Comparison of ENCODE assay signal across 8 cellular contexts in the genomic region with DNA sequence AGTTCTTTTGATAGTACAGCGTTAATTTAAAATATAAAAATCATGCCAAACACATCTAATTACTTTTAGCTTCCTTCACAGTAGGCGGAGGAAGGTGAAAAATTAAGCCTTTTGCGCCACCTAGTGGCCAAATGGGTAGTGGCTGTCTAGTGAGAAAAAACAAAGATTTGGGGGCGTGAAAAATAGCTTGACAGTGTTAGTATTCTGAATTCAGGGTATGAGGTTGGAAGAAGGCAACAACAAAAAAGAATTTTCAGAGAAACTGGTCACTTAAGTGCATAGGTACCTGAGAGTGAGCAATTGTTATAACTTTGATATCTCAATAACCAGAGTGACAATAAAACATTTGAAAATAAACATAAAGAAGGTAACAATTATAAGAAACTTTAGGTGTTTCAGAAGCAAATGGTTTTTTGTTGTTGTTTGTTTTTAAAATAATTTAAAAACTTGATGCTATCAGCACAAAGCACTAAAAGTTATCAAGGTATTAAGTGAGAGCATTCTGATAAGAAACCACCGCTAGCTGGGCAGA. TPM values are rescaled to one million over a fixed set of nuclear protein-coding genes. Genes with fewer than 3 reads are reported as not detected.
DNase-seq lines count a peak whose midpoint lies in the region; ATAC-seq and FAIRE-seq lines count a peak whose summit lies in the region.

No MANE protein-coding gene starts in this region.

- no peak for ATAC-seq in GM21526 (IDR thresholded peaks at IDR 0.05; ENCODE audit: low FRiP score, unreplicated experiment)

- H3K9me3 ChIP-seq in SK-N-MC (ENCODE audit: low read depth, low read length), result no peaks in the 10 kb centered on the region

- intact Hi-C loops in posterior cingulate gyrus (cut with DNase I), result loop anchor here (1.0 to 5.0 kb wide), 2 partner anchors 30 to 451 kb away; partner anchors contain the start of gene TAP2

- no peak overlapping the region for H3K4me3 ChIP-seq in SK-N-MC

- no peaks in the 10 kb centered on the region for H3K36me3 ChIP-seq in SK-N-MC (ENCODE audit: insufficient read depth, low read length)

- FAIRE-seq in urothelium cell line (lab: Jason Lieb, UNC), result peak; percentile 46

- no peak overlapping the region for H3K9ac ChIP-seq in SK-N-MC (ENCODE audit: insufficient read length)

- DNase-seq in EH (ENCODE audit: low read depth), result peak; percentile 76
- DNase-seq in LHCN-M2 (ENCODE audit: low read depth), result peak; percentile 69
- peak; percentile 35 for DNase-seq in SK-N-MC (ENCODE audit: low read depth, low spot score)
- DNase-seq in activated gamma-delta T cell treated with anti-CD3 and anti-CD28 coated beads, Interleukin-2, amount 50 U/mL, for 16 hours (ENCODE audit: low read depth), result peak; percentile 80
- DNase-seq in globus pallidus (ENCODE audit: low spot score), result peak; percentile 77
- peak in 9 of 10 donors; percentile 34 to 94 (median 81) for DNase-seq in posterior cingulate gyrus
- DNase-seq in urothelium cell line (ENCODE audit: low spot score), result peak; percentile 39

- no peak overlapping the region for H3K27ac ChIP-seq in SK-N-MC

RNA-seq across cellular contexts. Expression of gene PSMB9, which starts 14.3 kb away (rescaled TPM):
- 9.0 and 20.0 TPM in 2 replicates for total RNA-seq in LHCN-M2 (2014; rRNA removed)
- polyA plus RNA-seq in LHCN-M2 (2012), result 37.0 TPM

RNA-seq across cellular contexts. Expression of gene TAP1, which starts 14.8 kb away (rescaled TPM):
- total RNA-seq in LHCN-M2 (2014; rRNA removed), result 50.1 and 56.2 TPM in 2 replicates
- polyA plus RNA-seq in LHCN-M2 (2012), result 35.9 TPM

RNA-seq across cellular contexts. Expression of gene PSMB8, which starts 24.5 kb away (rescaled TPM):
- total RNA-seq in LHCN-M2 (2014; rRNA removed), result 39.8 and 55.6 TPM in 2 replicates
- 63.2 TPM for polyA plus RNA-seq in LHCN-M2 (2012)

RNA-seq across cellular contexts. Expression of gene TAP2, which starts 29.8 kb away (rescaled TPM):
- total RNA-seq in LHCN-M2 (2014; rRNA removed), result 6.1 and 6.7 TPM in 2 replicates
- 20.9 TPM for polyA plus RNA-seq in LHCN-M2 (2012)

RNA-seq across cellular contexts. Expression of gene HLA-DOB, which starts 51.5 kb away (rescaled TPM):
- total RNA-seq in LHCN-M2 (2014; rRNA removed), result not detected in 2 replicates
- not detected for polyA plus RNA-seq in LHCN-M2 (2012)
